Comparison of ENCODE assay signal across 8 cellular contexts in the genomic region with DNA sequence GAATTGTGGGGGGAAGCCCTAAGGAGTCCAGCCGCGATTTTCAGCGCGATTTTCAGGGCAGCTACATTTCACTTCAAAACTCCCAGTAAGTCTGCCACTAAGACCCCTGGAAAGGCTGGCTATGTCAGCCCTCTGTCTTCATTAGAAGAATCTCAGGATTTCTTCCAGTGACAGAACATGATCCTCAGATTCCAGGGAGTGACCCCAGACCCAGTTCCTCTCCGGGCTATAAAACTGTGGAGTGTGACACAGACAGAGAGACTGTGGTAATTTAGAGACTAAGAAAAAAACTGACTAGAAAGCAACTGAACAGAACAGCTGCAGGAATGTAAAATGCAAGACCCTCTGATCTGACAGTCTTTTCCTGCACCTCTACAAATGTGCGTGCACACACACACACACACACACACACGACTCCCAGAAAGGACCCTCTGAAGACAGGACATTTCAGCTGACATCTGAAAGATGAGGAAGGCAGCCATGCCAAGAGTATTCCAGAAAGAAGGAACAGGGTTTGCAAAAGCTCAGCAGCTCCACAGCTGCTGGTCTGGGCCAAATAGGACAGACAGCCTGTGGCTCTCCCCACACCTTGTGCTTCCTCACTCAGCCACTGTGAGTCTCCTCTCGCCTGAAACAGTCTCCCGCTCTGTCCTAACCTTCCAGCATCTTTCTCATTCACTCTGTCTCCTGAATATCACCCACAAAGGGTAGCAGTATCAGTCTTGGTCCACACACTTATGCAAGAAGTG.
A peak's percentile ranks its signal among the peaks of the same experiment; 100 is the strongest.
DNase-seq lines count a peak whose midpoint lies in the region; ATAC-seq and TF ChIP-seq lines count a peak whose summit lies in the region.

No MANE protein-coding gene starts in this region.

- H3K27me3 ChIP-seq in breast epithelium (no peaks in the 10 kb centered on the region), left ventricle myocardium inferior (ENCODE audit: low read depth) (no peaks in the 10 kb centered on the region), upper lobe of left lung (no peaks in the 10 kb centered on the region), Karpas-422 (ENCODE audit: low read length) (peaks cover 3% of the 10 kb centered on the region)

- no peak overlapping the region for H2AFZ ChIP-seq in Karpas-422 (ENCODE audit: low read length)

- H3K27ac Mint-ChIP-seq in MCF 10A (ENCODE audit: low read depth, unreplicated experiment) (peak overlapping the region; percentile 55), T-cell (peak overlapping the region; percentile 94 to 96)

- H4K20me1 ChIP-seq in Karpas-422 (ENCODE audit: insufficient read depth, low read depth, low read length) = no peaks in the 10 kb centered on the region

- WGBS in upper lobe of left lung, 2 donors = 68 to 69% methylated on average over 9 of the region's 9 CpGs

- no peaks in the 10 kb centered on the region for H3K36me3 ChIP-seq in breast epithelium
- H3K36me3 ChIP-seq in left ventricle myocardium inferior = no peaks in the 10 kb centered on the region
- H3K36me3 ChIP-seq in upper lobe of left lung = no peaks in the 10 kb centered on the region
- no peaks in the 10 kb centered on the region for H3K36me3 ChIP-seq in Karpas-422 (ENCODE audit: insufficient read depth, low read length)

- H3K9me2 ChIP-seq in Karpas-422 (replicated peaks; ENCODE audit: insufficient read depth, low read length) = no peaks in the 10 kb centered on the region

- BruUV-seq in MCF 10A (replicated peaks; lab: Mats Ljungman, UMichigan) = no TSS peak

- H3K4me2 ChIP-seq in Karpas-422 (ENCODE audit: low read depth, low read length, poor library complexity, severe bottlenecking) = no peak overlapping the region

- TF ChIP-seq CTCF in MCF 10A (IDR thresholded peaks at IDR 0.05; ENCODE audit: unreplicated experiment) (peak; percentile 14), breast epithelium (IDR thresholded peaks at IDR 0.05) (no peak), left ventricle myocardium inferior (IDR thresholded peaks at IDR 0.05; ENCODE audit: borderline replicate concordance) (peak; percentile 50), upper lobe of left lung (IDR thresholded peaks at IDR 0.05) (peak in 2 of 6 experiments; percentile 6 to 27)

- H3K27me3 Mint-ChIP-seq in MCF 10A (ENCODE audit: insufficient read depth, unreplicated experiment) = no peaks in the 10 kb centered on the region
- H3K27me3 Mint-ChIP-seq in T-cell = no peaks in the 10 kb centered on the region

- H3K4me3 ChIP-seq in breast epithelium (no peak overlapping the region), left ventricle myocardium inferior (no peak overlapping the region), upper lobe of left lung (no peak overlapping the region), Karpas-422 (ENCODE audit: low read length) (no peak overlapping the region)

- TF ChIP-seq EP300 in upper lobe of left lung (IDR thresholded peaks at IDR 0.05) = no peak

- ATAC-seq in T-cell (replicated peaks in 1 of 4) = peak in 1 of 4 experiments; percentile 36
- no peak for ATAC-seq in upper lobe of left lung (ENCODE audit: low FRiP score in 2 of 2)

- no peak overlapping the region for H3K9ac ChIP-seq in Karpas-422 (ENCODE audit: low read length)

- no peak overlapping the region for H3K4me3 Mint-ChIP-seq in MCF 10A (ENCODE audit: unreplicated experiment)
- H3K4me3 Mint-ChIP-seq in T-cell = peak overlapping the region; percentile 1 to 53 (median 25)

- CTCF ChIA-PET in MCF 10A (lab: Yijun Ruan, JAX) = interaction anchor here (0.7 to 1.1 kb wide), 2 partner anchors 14 to 184 kb away, joined by 3 to 4 read pairs; no protein-coding TSS in a partner anchor
- CTCF ChIA-PET in T-cell (lab: Charles Lee) = interaction anchor here (0.6 to 1.0 kb wide), 2 partner anchors 90 to 98 kb away, joined by 3 read pairs; no protein-coding TSS in a partner anchor

- TF ChIP-seq POLR2A in breast epithelium (IDR thresholded peaks at IDR 0.05) (no peak), upper lobe of left lung (IDR thresholded peaks at IDR 0.05) (no peak)

- H3K79me2 ChIP-seq in Karpas-422 (ENCODE audit: low read length) = no peaks in the 10 kb centered on the region

- H3K36me3 Mint-ChIP-seq in MCF 10A (ENCODE audit: insufficient read depth, unreplicated experiment) (no peaks in the 10 kb centered on the region), T-cell (no peaks in the 10 kb centered on the region)

- H3K4me1 ChIP-seq in breast epithelium (no peaks in the 10 kb centered on the region), left ventricle myocardium inferior (peaks cover 52% of the 10 kb centered on the region), upper lobe of left lung (peaks cover 19 to 31% (median 27%) of the 10 kb centered on the region in 4 donors), Karpas-422 (ENCODE audit: low read length) (peaks cover 8% of the 10 kb centered on the region)

- intact Hi-C loops in MCF 10A (cut with micrococcal nuclease) (no loop called here), breast epithelium (cut with DNase I; ENCODE audit: low total_unique reads) (no loop called here), left ventricle myocardium inferior (cut with micrococcal nuclease) (no loop called here)

- H3K9me3 ChIP-seq in breast epithelium (no peaks in the 10 kb centered on the region), left ventricle myocardium inferior (replicated peaks) (no peaks in the 10 kb centered on the region), upper lobe of left lung (no peaks in the 10 kb centered on the region), Karpas-422 (ENCODE audit: low read length) (no peaks in the 10 kb centered on the region)

- POLR2A ChIA-PET in MCF 10A (lab: Yijun Ruan, JAX) = interaction anchor here (0.7 to 0.8 kb wide), 3 partner anchors 80 to 119 kb away, joined by 3 read pairs; no protein-coding TSS in a partner anchor
- POLR2A ChIA-PET in T-cell (lab: Charles Lee) = interaction anchor here in 1 of 2 donors (0.7 kb wide), 1 partner anchor 83 kb away, joined by 5 read pairs; no protein-coding TSS in a partner anchor

- H3K27ac ChIP-seq in breast epithelium = peak overlapping the region in 1 of 2 donors; percentile 10
- H3K27ac ChIP-seq in left ventricle myocardium inferior (replicated peaks) = peak overlapping the region; percentile 71
- H3K27ac ChIP-seq in upper lobe of left lung = peak overlapping the region; percentile 59 to 81 (median 69)
- no peak overlapping the region for H3K27ac ChIP-seq in Karpas-422 (ENCODE audit: low read length)

- H3K4me1 Mint-ChIP-seq in MCF 10A (ENCODE audit: insufficient read depth, unreplicated experiment) (peaks cover 5% of the 10 kb centered on the region), T-cell (peaks cover 60 to 77% (median 74%) of the 10 kb centered on the region in 3 donors)

- DNase-seq in MCF 10A (ENCODE audit: unreplicated experiment) (peak; percentile 26), breast epithelium (ENCODE audit: low spot score in 2 of 2) (no peak), T-cell (no peak), left ventricle myocardium inferior (no peak), upper lobe of left lung (no peak), Karpas-422 (no peak), NK-92 (lab: John Stamatoyannopoulos, UW; ENCODE audit: unreplicated experiment) (no peak)
- DNase-seq in stimulated activated naive CD4-positive, alpha-beta T cell treated with Interleukin-2 at 50 U/mL for 16 hours (lab: John Stamatoyannopoulos, UW) = no peak

- H3K9me3 Mint-ChIP-seq in MCF 10A (ENCODE audit: unreplicated experiment) (no peaks in the 10 kb centered on the region), T-cell (no peaks in the 10 kb centered on the region)

Comparison
In these comparisons a context has a peak if more than half of its experiments do, and no peak if none do; other contexts are left out.
1. CTCF ChIP-seq: peak in MCF 10A (single experiment) and left ventricle myocardium inferior (single experiment); none in breast epithelium (0 of 3).